27 cellular contexts compared by ENCODE assay signal in genomic region chr22:23639661-23640060, GRCh38. TPM values are rescaled to one million over a fixed set of nuclear protein-coding genes. Genes with fewer than 3 reads are reported as not detected.
"Had no signal": no experiment of that assay in that cellular context is flagged by ENCODE, and none has a peak within 500 bp of the region (broad histone marks: within the 10 kb centered on the region; RNA-seq: fewer than 3 reads in every experiment).

No MANE protein-coding gene starts in this region.

- H3K4me3 Mint-ChIP-seq: activated naive CD8-positive, alpha-beta T cell treated with anti-CD3 and anti-CD28 coated beads for 36 hours; naive thymus-derived CD4-positive, alpha-beta T cell; neural crest cell; WTC11 had no signal

- DNase-seq: activated naive CD4-positive, alpha-beta T cell; activated naive CD8-positive, alpha-beta T cell treated with anti-CD3 and anti-CD28 coated beads for 36 hours; activated T-cell treated with anti-CD3 and anti-CD28 coated beads, Interleukin-2, amount 50 U/mL, for 1 hour; body of pancreas; dermis blood vessel endothelial cell; effector CD8-positive, alpha-beta T cell; glutamatergic neuron; lower lobe of right lung; mesendoderm; naive thymus-derived CD4-positive, alpha-beta T cell; stimulated activated CD4-positive, alpha-beta T cell treated with anti-CD3 and anti-CD28 coated beads, Interleukin-12 subunit alpha, Interleukin-12 subunit beta, amount 100 ng/mL, for 4 hours; stimulated activated CD4-positive, alpha-beta T cell treated with anti-CD3 and anti-CD28 coated beads, Interleukin-4, amount 100 ng/mL, for 4 hours; stomach; T-helper 1 cell had no signal

- H2AFZ ChIP-seq: hepatocyte had no signal

- H3K9me3 ChIP-seq: body of pancreas, lower lobe of right lung, prostate gland, right atrium auricular region, stomach, suprapubic skin, tibial nerve, vagina had no signal

- H3K27ac Mint-ChIP-seq: activated naive CD8-positive, alpha-beta T cell treated with anti-CD3 and anti-CD28 coated beads for 36 hours; activated T-helper 2 cell treated with anti-CD3 and anti-CD28 coated beads, Interferon-gamma antibody, Interleukin-2, Interleukin-4, amounts not matched to agents 10 μg/mL and 5 μg/mL and 100 μg/mL, durations not matched to agents 14 hours and 24 hours and 36 hours; WTC11 had no signal

- H3K4me2 ChIP-seq: hepatocyte had no signal

- H3K36me3 ChIP-seq: cardiac muscle cell, lower lobe of right lung, prostate gland, right atrium auricular region, suprapubic skin, vagina had no signal

- H3K9me3 Mint-ChIP-seq: activated naive CD8-positive, alpha-beta T cell treated with anti-CD3 and anti-CD28 coated beads for 36 hours; activated T-helper 2 cell treated with anti-CD3 and anti-CD28 coated beads, Interferon-gamma antibody, Interleukin-2, Interleukin-4, amounts not matched to agents 10 μg/mL and 5 μg/mL and 100 μg/mL, durations not matched to agents 14 hours and 24 hours and 36 hours; neural crest cell; WTC11 had no signal

- ATAC-seq: body of pancreas; naive thymus-derived CD4-positive, alpha-beta T cell; WTC11 had no signal

- H3K4me1 Mint-ChIP-seq: activated naive CD8-positive, alpha-beta T cell treated with anti-CD3 and anti-CD28 coated beads for 36 hours; neural crest cell; WTC11 had no signal

- H3K36me3 Mint-ChIP-seq: WTC11 had no signal

- H3K4me1 ChIP-seq: body of pancreas, lower lobe of right lung, prostate gland, right atrium auricular region, stomach, suprapubic skin, tibial nerve, vagina had no signal

- H3K27me3 Mint-ChIP-seq: activated naive CD8-positive, alpha-beta T cell treated with anti-CD3 and anti-CD28 coated beads for 36 hours; naive thymus-derived CD4-positive, alpha-beta T cell had no signal

- H3K27ac ChIP-seq: body of pancreas, cardiac muscle cell, hepatocyte, lower lobe of right lung, prostate gland, right atrium auricular region, stomach, suprapubic skin, tibial nerve, vagina had no signal

- H3K4me3 ChIP-seq: body of pancreas, cardiac muscle cell, hepatocyte, lower lobe of right lung, prostate gland, right atrium auricular region, stomach, suprapubic skin, tibial nerve, vagina had no signal

- H3K79me2 ChIP-seq: hepatocyte had no signal

- H3K27me3 ChIP-seq: body of pancreas, cardiac muscle cell, hepatocyte, right atrium auricular region, stomach, suprapubic skin, tibial nerve, vagina had no signal

RNA-seq across cellular contexts. Expression of gene DRICH1, which starts 7.5 kb away (rescaled TPM):
- total RNA-seq: activated naive CD8-positive, alpha-beta T cell treated with anti-CD3 and anti-CD28 coated beads for 36 hours; body of pancreas; cardiac muscle cell; hepatocyte; neural crest cell; right atrium auricular region; vagina had no signal

RNA-seq across cellular contexts. Expression of gene RGL4, which starts 51.2 kb away (rescaled TPM):
- total RNA-seq: body of pancreas, cardiac muscle cell, dermis blood vessel endothelial cell, frontal cortex, hepatocyte, neural crest cell, right atrium auricular region, suprapubic skin, tibial nerve, vagina, WTC11 had no signal

RNA-seq across cellular contexts. Expression of gene IGLL1, which starts 59.6 kb away (rescaled TPM):
- total RNA-seq: activated naive CD8-positive, alpha-beta T cell treated with anti-CD3 and anti-CD28 coated beads for 36 hours; body of pancreas; cardiac muscle cell; dermis blood vessel endothelial cell; frontal cortex; hepatocyte; lower lobe of right lung; neural crest cell; omental fat pad; right atrium auricular region; skeletal muscle tissue; suprapubic skin; tibial nerve; vagina; WTC11 had no signal
